Comparison of ENCODE assay signal across 25 cellular contexts in genomic region chr1:35600593-35600992, GRCh38. TPM values are rescaled to one million over a fixed set of nuclear protein-coding genes. Genes with fewer than 3 reads are reported as not detected.
"Had no signal": no experiment of that assay in that cellular context is flagged by ENCODE, and none has a peak within 500 bp of the region (broad histone marks: within the 10 kb centered on the region; RNA-seq: fewer than 3 reads in every experiment).

No MANE protein-coding gene starts in this region.

- H3K4me1 Mint-ChIP-seq: activated T-helper 17 cell treated with anti-CD3 and anti-CD28 coated beads, Interleukin-2, amount 50 U/mL, for 72 hours had no signal

- H3K36me3 ChIP-seq: ovary, prostate gland had no signal

- H3K27ac ChIP-seq: ascending aorta, brain microvascular endothelial cell, esophagus muscularis mucosa, neutrophil, ovary, prostate gland, thyroid gland had no signal

- H3K27me3 Mint-ChIP-seq: activated T-cell treated with anti-CD3 and anti-CD28 coated beads, Interleukin-2, amount 50 U/mL, for 24 hours; activated T-helper 17 cell treated with anti-CD3 and anti-CD28 coated beads, Interleukin-2, amount 50 U/mL, for 72 hours; effector memory CD8-positive, alpha-beta T cell; stimulated activated naive CD8-positive, alpha-beta T cell treated with anti-CD3 and anti-CD28 coated beads, Interleukin-15, Interleukin-2, amounts not matched to agents 100 ng/mL and 50 ng/mL, for 24 hours; T-helper 17 cell had no signal

- ATAC-seq: activated CD8-positive, alpha-beta T cell treated with anti-CD3 and anti-CD28 coated beads, Interleukin-2, amount 10 ng/mL, durations not matched to agents 7 days and 5 days; activated naive CD4-positive, alpha-beta T cell treated with anti-CD3 and anti-CD28 coated beads, Interleukin-2, amount 50 U/mL, for 72 hours; activated T-helper 17 cell treated with anti-CD3 and anti-CD28 coated beads, Interleukin-2, amount 50 U/mL, for 72 hours; effector memory CD8-positive, alpha-beta T cell; left ventricle myocardium superior; natural killer cell; T-helper 17 cell had no signal

- H3K4me3 Mint-ChIP-seq: activated CD8-positive, alpha-beta T cell treated with anti-CD3 and anti-CD28 coated beads, Interleukin-2, amount 10 ng/mL, durations not matched to agents 7 days and 5 days; activated T-cell treated with anti-CD3 and anti-CD28 coated beads, Interleukin-2, amount 50 U/mL, for 24 hours; activated T-helper 17 cell treated with anti-CD3 and anti-CD28 coated beads, Interleukin-2, amount 50 U/mL, for 72 hours; effector memory CD8-positive, alpha-beta T cell; natural killer cell; stimulated activated naive CD8-positive, alpha-beta T cell treated with anti-CD3 and anti-CD28 coated beads, Interleukin-15, Interleukin-2, amounts not matched to agents 100 ng/mL and 50 ng/mL, for 24 hours; T-helper 17 cell had no signal

- H3K9me3 ChIP-seq: ascending aorta, esophagus muscularis mucosa, neutrophil, ovary, prostate gland, thyroid gland had no signal

- H3K27ac Mint-ChIP-seq: activated CD8-positive, alpha-beta T cell treated with anti-CD3 and anti-CD28 coated beads, Interleukin-2, amount 10 ng/mL, durations not matched to agents 7 days and 5 days; activated naive CD4-positive, alpha-beta T cell treated with anti-CD3 and anti-CD28 coated beads, Interleukin-2, amount 50 U/mL, for 72 hours; activated T-cell treated with anti-CD3 and anti-CD28 coated beads, Interleukin-2, amount 50 U/mL, for 24 hours; activated T-helper 17 cell treated with anti-CD3 and anti-CD28 coated beads, Interleukin-2, amount 50 U/mL, for 72 hours; effector memory CD8-positive, alpha-beta T cell; natural killer cell; stimulated activated naive CD8-positive, alpha-beta T cell treated with anti-CD3 and anti-CD28 coated beads, Interleukin-15, Interleukin-2, amounts not matched to agents 100 ng/mL and 50 ng/mL, for 24 hours; T-helper 17 cell had no signal

- DNase-seq: activated CD4-positive, alpha-beta T cell treated with anti-CD3 and anti-CD28 coated beads for 48 hours; activated CD4-positive, CD25-positive, alpha-beta regulatory T cell; activated CD8-positive, alpha-beta memory T cell treated with anti-CD3 and anti-CD28 coated beads, Interleukin-2, amount 50 U/mL, for 4 hours; activated CD8-positive, alpha-beta T cell treated with anti-CD3 and anti-CD28 coated beads, Interleukin-2, amount 10 ng/mL, durations not matched to agents 7 days and 5 days; activated T-cell treated with anti-CD3 and anti-CD28 coated beads, Interleukin-2, amount 50 U/mL, for 24 hours; brain microvascular endothelial cell; central memory CD4-positive, alpha-beta T cell; effector memory CD8-positive, alpha-beta T cell; hypothalamus; left ventricle myocardium superior; midbrain; natural killer cell; ovary; substantia nigra; T-helper 17 cell; thyroid gland had no signal

- H3K4me3 ChIP-seq: ascending aorta, esophagus muscularis mucosa, ovary, prostate gland, thyroid gland had no signal

- H3K27me3 ChIP-seq: ascending aorta, brain microvascular endothelial cell, esophagus muscularis mucosa, neutrophil, ovary, thyroid gland had no signal

- H3K4me1 ChIP-seq: ascending aorta, esophagus muscularis mucosa, prostate gland, thyroid gland had no signal

- H3K9me3 Mint-ChIP-seq: activated naive CD4-positive, alpha-beta T cell treated with anti-CD3 and anti-CD28 coated beads, Interleukin-2, amount 50 U/mL, for 72 hours; activated T-cell treated with anti-CD3 and anti-CD28 coated beads, Interleukin-2, amount 50 U/mL, for 24 hours; activated T-helper 17 cell treated with anti-CD3 and anti-CD28 coated beads, Interleukin-2, amount 50 U/mL, for 72 hours; effector memory CD8-positive, alpha-beta T cell; natural killer cell; stimulated activated naive CD8-positive, alpha-beta T cell treated with anti-CD3 and anti-CD28 coated beads, Interleukin-15, Interleukin-2, amounts not matched to agents 100 ng/mL and 50 ng/mL, for 24 hours had no signal

RNA-seq across cellular contexts. Expression of gene TFAP2E, which starts 27.5 kb away (rescaled TPM):
- total RNA-seq: endothelial cell of umbilical vein, urinary bladder had no signal
